19 cellular contexts compared by ENCODE assay signal in the genomic region with DNA sequence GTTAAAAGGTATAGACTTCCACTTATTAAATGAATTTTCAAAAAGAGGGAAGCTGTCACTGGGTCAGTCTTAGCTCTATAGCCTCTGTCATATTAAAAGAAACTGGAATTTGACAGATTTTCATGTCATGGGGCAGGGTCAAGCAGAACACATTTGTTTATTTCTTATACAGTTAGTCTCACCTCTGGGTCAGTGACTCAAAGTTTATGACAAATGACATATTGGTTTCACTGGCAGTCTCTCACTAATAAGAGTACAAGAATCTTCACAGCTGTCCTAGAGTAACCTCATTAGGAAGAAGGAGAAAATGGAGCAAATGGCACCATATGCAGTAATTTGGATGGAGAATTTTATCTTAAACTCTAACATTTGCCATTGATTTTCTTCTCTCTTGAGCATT.
"Had no signal": no experiment of that assay in that cellular context is flagged by ENCODE, and none has a peak within 500 bp of the region (broad histone marks: within the 10 kb centered on the region; RNA-seq: fewer than 3 reads in every experiment).

No MANE protein-coding gene starts in this region.

- DNase-seq: activated CD4-positive, alpha-beta memory T cell treated with anti-CD3 and anti-CD28 coated beads, Interleukin-2, amount 10 ng/mL, durations not matched to agents 7 days and 5 days; activated CD4-positive, alpha-beta T cell treated with anti-CD3 and anti-CD28 coated beads for 1 hour; activated T-cell treated with anti-CD3 and anti-CD28 coated beads, Interleukin-2, amount 50 U/mL, for 4 hours; dorsolateral prefrontal cortex; endodermal cell; erythroblast; glutamatergic neuron; mesendoderm; nucleus accumbens; small intestine; stimulated activated CD4-positive, alpha-beta T cell treated with anti-CD3 and anti-CD28 coated beads, Interleukin-4, amount 100 ng/mL, for 24 hours; stimulated activated naive CD4-positive, alpha-beta T cell treated with Interleukin-2 at 50 U/mL for 16 hours; substantia nigra; T1000; uterus had no signal

- H3K4me1 ChIP-seq: ascending aorta had no signal

- H3K9me3 ChIP-seq: ascending aorta, right atrium auricular region, tibial nerve, uterus had no signal

- H3K36me3 ChIP-seq: uterus had no signal

- ATAC-seq: activated T-cell treated with anti-CD3 and anti-CD28 coated beads, Interleukin-2, amount 50 U/mL, for 4 hours had no signal

- H3K9me3 Mint-ChIP-seq: activated CD4-positive, alpha-beta memory T cell treated with anti-CD3 and anti-CD28 coated beads, Interleukin-2, amount 10 ng/mL, durations not matched to agents 7 days and 5 days; activated T-cell treated with anti-CD3 and anti-CD28 coated beads, Interleukin-2, amount 50 U/mL, for 4 hours; endodermal cell; nephron had no signal

- H3K4me3 ChIP-seq: ascending aorta, dorsolateral prefrontal cortex, right atrium auricular region, tibial nerve, uterus had no signal

- H3K27ac Mint-ChIP-seq: activated CD4-positive, alpha-beta memory T cell treated with anti-CD3 and anti-CD28 coated beads, Interleukin-2, amount 10 ng/mL, durations not matched to agents 7 days and 5 days; endodermal cell; nephron had no signal

- H3K27ac ChIP-seq: ascending aorta, dorsolateral prefrontal cortex, right atrium auricular region, uterus had no signal

- H3K27me3 ChIP-seq: ascending aorta, dorsolateral prefrontal cortex, right atrium auricular region, tibial nerve, uterus had no signal

- H3K27me3 Mint-ChIP-seq: activated CD4-positive, alpha-beta memory T cell treated with anti-CD3 and anti-CD28 coated beads, Interleukin-2, amount 10 ng/mL, durations not matched to agents 7 days and 5 days had no signal

- H3K4me3 Mint-ChIP-seq: activated CD4-positive, alpha-beta memory T cell treated with anti-CD3 and anti-CD28 coated beads, Interleukin-2, amount 10 ng/mL, durations not matched to agents 7 days and 5 days; activated T-cell treated with anti-CD3 and anti-CD28 coated beads, Interleukin-2, amount 50 U/mL, for 4 hours; endodermal cell; nephron had no signal
